ENCODE assay signal across 8 cellular contexts in the genomic region with DNA sequence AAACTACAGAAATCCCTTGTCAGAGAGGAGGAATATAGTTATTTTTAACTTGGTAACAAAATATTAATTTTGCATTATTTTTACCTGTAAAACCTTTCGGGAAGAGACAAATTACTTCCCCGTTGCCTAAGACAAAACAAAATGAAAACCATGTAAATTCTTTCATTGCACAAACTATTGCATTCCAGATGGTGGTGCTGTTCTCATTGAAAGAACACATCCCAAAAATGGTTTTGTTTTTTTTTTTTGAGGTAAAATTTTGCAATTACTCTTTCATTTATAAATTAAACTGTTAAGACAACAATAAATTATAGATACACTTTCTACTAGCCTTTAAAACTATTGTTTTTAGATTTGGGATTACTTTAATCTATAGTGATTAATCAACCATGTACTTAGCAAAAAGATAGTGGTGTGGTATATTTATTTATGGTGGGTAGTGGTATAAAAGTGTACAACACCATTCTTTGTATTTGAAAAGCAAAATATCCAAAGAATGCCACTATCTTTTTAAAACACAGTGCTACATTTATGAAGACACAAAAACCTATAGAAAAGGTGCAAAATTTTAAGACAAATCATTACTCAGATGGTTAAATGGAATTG.
A peak's percentile ranks its signal among the peaks of the same experiment; 100 is the strongest.
DNase-seq lines count a peak whose midpoint lies in the region; ATAC-seq and TF ChIP-seq lines count a peak whose summit lies in the region.

No MANE protein-coding gene starts in this region.

- peaks cover 8% of the 10 kb centered on the region for H3K36me3 Mint-ChIP-seq in activated CD8-positive, alpha-beta T cell treated with anti-CD3 and anti-CD28 coated beads for 36 hours (ENCODE audit: low read depth)
- H3K36me3 Mint-ChIP-seq in activated CD8-positive, alpha-beta T cell treated with anti-CD3 and anti-CD28 coated beads, Interleukin-2, amount 10 ng/mL, durations not matched to agents 7 days and 5 days (ENCODE audit: low read depth): peaks cover 10% of the 10 kb centered on the region
- H3K36me3 Mint-ChIP-seq in neural crest cell (ENCODE audit: low read depth): peaks cover 10% of the 10 kb centered on the region
- peaks cover 9% of the 10 kb centered on the region for H3K36me3 Mint-ChIP-seq in activated naive CD8-positive, alpha-beta T cell treated with anti-CD3 and anti-CD28 coated beads, Interleukin-2, amount 50 U/mL, for 24 hours (ENCODE audit: low read depth)
- no peaks in the 10 kb centered on the region for H3K36me3 Mint-ChIP-seq in activated T-helper 1 cell treated with anti-CD3 and anti-CD28 coated beads, Interleukin-12 subunit alpha, Interleukin-12 subunit beta, Interleukin-2, Interleukin-4 antibody, amounts not matched to agents 30 ng/mL and 10 ng/mL and 1 ng/mL, durations not matched to agents 14 hours and 24 hours and 36 hours (ENCODE audit: low read depth)

- peak; percentile 85 for TF ChIP-seq CTCF in activated CD8-positive, alpha-beta T cell treated with anti-CD3 and anti-CD28 coated beads for 36 hours (IDR thresholded peaks at IDR 0.05)
- peak; percentile 82 for TF ChIP-seq CTCF in neural crest cell (conservative IDR thresholded peaks at IDR 0.05)

- peaks cover 15% of the 10 kb centered on the region for H3K4me1 Mint-ChIP-seq in activated CD8-positive, alpha-beta T cell treated with anti-CD3 and anti-CD28 coated beads for 36 hours (ENCODE audit: low read depth)
- peaks cover 9% of the 10 kb centered on the region for H3K4me1 Mint-ChIP-seq in activated CD8-positive, alpha-beta T cell treated with anti-CD3 and anti-CD28 coated beads, Interleukin-2, amount 10 ng/mL, durations not matched to agents 7 days and 5 days (ENCODE audit: low read depth)
- H3K4me1 Mint-ChIP-seq in neural crest cell: peaks cover 19% of the 10 kb centered on the region
- H3K4me1 Mint-ChIP-seq in activated naive CD8-positive, alpha-beta T cell treated with anti-CD3 and anti-CD28 coated beads, Interleukin-2, amount 50 U/mL, for 24 hours: peaks cover 8% of the 10 kb centered on the region
- no peaks in the 10 kb centered on the region for H3K4me1 Mint-ChIP-seq in activated T-helper 1 cell treated with anti-CD3 and anti-CD28 coated beads, Interleukin-12 subunit alpha, Interleukin-12 subunit beta, Interleukin-2, Interleukin-4 antibody, amounts not matched to agents 30 ng/mL and 10 ng/mL and 1 ng/mL, durations not matched to agents 14 hours and 24 hours and 36 hours (ENCODE audit: low read depth)

- CTCF ChIA-PET in activated CD8-positive, alpha-beta T cell treated with anti-CD3 and anti-CD28 coated beads for 36 hours (lab: Charles Lee): interaction anchor here (0.7 to 3.4 kb wide), 12 partner anchors 15 to 831 kb away, joined by 3 to 22 read pairs (median 4); no protein-coding TSS in a partner anchor
- CTCF ChIA-PET in activated CD8-positive, alpha-beta T cell treated with anti-CD3 and anti-CD28 coated beads, Interleukin-2, amount 10 ng/mL, durations not matched to agents 7 days and 5 days (lab: Charles Lee): interaction anchor here (0.6 to 2.0 kb wide), 7 partner anchors 46 to 866 kb away, joined by 3 to 10 read pairs (median 3); no protein-coding TSS in a partner anchor

- H3K4me3 Mint-ChIP-seq in activated CD8-positive, alpha-beta T cell treated with anti-CD3 and anti-CD28 coated beads for 36 hours: no peak overlapping the region
- no peak overlapping the region for H3K4me3 Mint-ChIP-seq in activated CD8-positive, alpha-beta T cell treated with anti-CD3 and anti-CD28 coated beads, Interleukin-2, amount 10 ng/mL, durations not matched to agents 7 days and 5 days
- no peak overlapping the region for H3K4me3 Mint-ChIP-seq in neural crest cell
- no peak overlapping the region for H3K4me3 Mint-ChIP-seq in activated naive CD8-positive, alpha-beta T cell treated with anti-CD3 and anti-CD28 coated beads, Interleukin-2, amount 50 U/mL, for 24 hours
- H3K4me3 Mint-ChIP-seq in activated T-helper 1 cell treated with anti-CD3 and anti-CD28 coated beads, Interleukin-12 subunit alpha, Interleukin-12 subunit beta, Interleukin-2, Interleukin-4 antibody, amounts not matched to agents 30 ng/mL and 10 ng/mL and 1 ng/mL, durations not matched to agents 14 hours and 24 hours and 36 hours: no peak overlapping the region

- intact Hi-C loops in activated CD8-positive, alpha-beta T cell treated with anti-CD3 and anti-CD28 coated beads for 36 hours (cut with micrococcal nuclease): no loop called here
- intact Hi-C loops in head of caudate nucleus (cut with DNase I): loop anchor here (5.0 to 10.0 kb wide), 2 partner anchors 159 to 229 kb away; a partner anchor contains a TSS
- intact Hi-C loops in activated T-helper 1 cell treated with anti-CD3 and anti-CD28 coated beads, Interleukin-12 subunit alpha, Interleukin-12 subunit beta, Interleukin-2, Interleukin-4 antibody, amounts not matched to agents 30 ng/mL and 10 ng/mL and 1 ng/mL, durations not matched to agents 14 hours and 24 hours and 36 hours (cut with micrococcal nuclease): loop anchor here (1.0 to 10.0 kb wide), 6 partner anchors 114 to 831 kb away; a partner anchor contains a TSS

- peak; percentile 39 for ATAC-seq in activated CD8-positive, alpha-beta T cell treated with anti-CD3 and anti-CD28 coated beads for 36 hours
- ATAC-seq in activated CD8-positive, alpha-beta T cell treated with anti-CD3 and anti-CD28 coated beads, Interleukin-2, amount 10 ng/mL, durations not matched to agents 7 days and 5 days: no peak
- no peak for ATAC-seq in activated naive CD8-positive, alpha-beta T cell treated with anti-CD3 and anti-CD28 coated beads, Interleukin-2, amount 50 U/mL, for 24 hours

- POLR2A ChIA-PET in activated CD8-positive, alpha-beta T cell treated with anti-CD3 and anti-CD28 coated beads for 36 hours (lab: Charles Lee): interaction anchor here (0.8 to 1.8 kb wide), 2 partner anchors 26 to 116 kb away, joined by 3 to 5 read pairs; a partner anchor contains a TSS
- POLR2A ChIA-PET in activated CD8-positive, alpha-beta T cell treated with anti-CD3 and anti-CD28 coated beads, Interleukin-2, amount 10 ng/mL, durations not matched to agents 7 days and 5 days (lab: Charles Lee): no interaction called here

- H3K27ac Mint-ChIP-seq in activated CD8-positive, alpha-beta T cell treated with anti-CD3 and anti-CD28 coated beads for 36 hours: no peak overlapping the region
- H3K27ac Mint-ChIP-seq in activated CD8-positive, alpha-beta T cell treated with anti-CD3 and anti-CD28 coated beads, Interleukin-2, amount 10 ng/mL, durations not matched to agents 7 days and 5 days: no peak overlapping the region
- no peak overlapping the region for H3K27ac Mint-ChIP-seq in neural crest cell (ENCODE audit: unreplicated experiment)
- no peak overlapping the region for H3K27ac Mint-ChIP-seq in activated naive CD8-positive, alpha-beta T cell treated with anti-CD3 and anti-CD28 coated beads, Interleukin-2, amount 50 U/mL, for 24 hours
- no peak overlapping the region for H3K27ac Mint-ChIP-seq in activated T-helper 1 cell treated with anti-CD3 and anti-CD28 coated beads, Interleukin-12 subunit alpha, Interleukin-12 subunit beta, Interleukin-2, Interleukin-4 antibody, amounts not matched to agents 30 ng/mL and 10 ng/mL and 1 ng/mL, durations not matched to agents 14 hours and 24 hours and 36 hours

- peaks cover 9% of the 10 kb centered on the region for H3K9me3 Mint-ChIP-seq in activated CD8-positive, alpha-beta T cell treated with anti-CD3 and anti-CD28 coated beads for 36 hours
- H3K9me3 Mint-ChIP-seq in activated CD8-positive, alpha-beta T cell treated with anti-CD3 and anti-CD28 coated beads, Interleukin-2, amount 10 ng/mL, durations not matched to agents 7 days and 5 days (ENCODE audit: insufficient read depth): peaks cover 16% of the 10 kb centered on the region
- H3K9me3 Mint-ChIP-seq in neural crest cell: peaks cover 11% of the 10 kb centered on the region
- H3K9me3 Mint-ChIP-seq in activated naive CD8-positive, alpha-beta T cell treated with anti-CD3 and anti-CD28 coated beads, Interleukin-2, amount 50 U/mL, for 24 hours: peaks cover 13% of the 10 kb centered on the region
- H3K9me3 Mint-ChIP-seq in activated T-helper 1 cell treated with anti-CD3 and anti-CD28 coated beads, Interleukin-12 subunit alpha, Interleukin-12 subunit beta, Interleukin-2, Interleukin-4 antibody, amounts not matched to agents 30 ng/mL and 10 ng/mL and 1 ng/mL, durations not matched to agents 14 hours and 24 hours and 36 hours: peaks cover 11% of the 10 kb centered on the region

- peaks cover 1% of the 10 kb centered on the region for H3K27me3 Mint-ChIP-seq in activated CD8-positive, alpha-beta T cell treated with anti-CD3 and anti-CD28 coated beads for 36 hours
- H3K27me3 Mint-ChIP-seq in activated CD8-positive, alpha-beta T cell treated with anti-CD3 and anti-CD28 coated beads, Interleukin-2, amount 10 ng/mL, durations not matched to agents 7 days and 5 days (ENCODE audit: low read depth): peaks cover 4% of the 10 kb centered on the region
- no peaks in the 10 kb centered on the region for H3K27me3 Mint-ChIP-seq in neural crest cell (ENCODE audit: low read depth)
- peaks cover 3% of the 10 kb centered on the region for H3K27me3 Mint-ChIP-seq in activated naive CD8-positive, alpha-beta T cell treated with anti-CD3 and anti-CD28 coated beads, Interleukin-2, amount 50 U/mL, for 24 hours
- peaks cover 6% of the 10 kb centered on the region for H3K27me3 Mint-ChIP-seq in activated T-helper 1 cell treated with anti-CD3 and anti-CD28 coated beads, Interleukin-12 subunit alpha, Interleukin-12 subunit beta, Interleukin-2, Interleukin-4 antibody, amounts not matched to agents 30 ng/mL and 10 ng/mL and 1 ng/mL, durations not matched to agents 14 hours and 24 hours and 36 hours (ENCODE audit: insufficient read depth)

- no peak for DNase-seq in activated CD8-positive, alpha-beta T cell treated with anti-CD3 and anti-CD28 coated beads for 36 hours
- no peak for DNase-seq in activated CD8-positive, alpha-beta T cell treated with anti-CD3 and anti-CD28 coated beads, Interleukin-2, amount 10 ng/mL, durations not matched to agents 7 days and 5 days
- DNase-seq in NCI-H460 (ENCODE audit: extremely low read depth, low read depth) (peak; percentile 21), dedifferentiated amniotic fluid mesenchymal stem cell (ENCODE audit: extremely low spot score) (peak; percentile 60), neural crest cell (ENCODE audit: low read depth, low spot score) (no peak), head of caudate nucleus (no peak)
- DNase-seq in activated naive CD8-positive, alpha-beta T cell treated with anti-CD3 and anti-CD28 coated beads, Interleukin-2, amount 50 U/mL, for 24 hours: no peak
- DNase-seq in activated T-helper 1 cell treated with anti-CD3 and anti-CD28 coated beads, Interleukin-12 subunit alpha, Interleukin-12 subunit beta, Interleukin-2, Interleukin-4 antibody, amounts not matched to agents 30 ng/mL and 10 ng/mL and 1 ng/mL, durations not matched to agents 14 hours and 24 hours and 36 hours (ENCODE audit: low spot score): no peak

Comparison
In these comparisons a context has a peak if more than half of its experiments do, and no peak if none do; other contexts are left out.
1. DNase-seq: peak in NCI-H460 (single experiment) and dedifferentiated amniotic fluid mesenchymal stem cell (single experiment); none in activated CD8-positive, alpha-beta T cell treated with anti-CD3 and anti-CD28 coated beads for 36 hours (single experiment), activated CD8-positive, alpha-beta T cell treated with anti-CD3 and anti-CD28 coated beads, Interleukin-2, amount 10 ng/mL, durations not matched to agents 7 days and 5 days (single experiment), neural crest cell (single experiment), head of caudate nucleus (0 of 42), activated naive CD8-positive, alpha-beta T cell treated with anti-CD3 and anti-CD28 coated beads, Interleukin-2, amount 50 U/mL, for 24 hours (single experiment) and activated T-helper 1 cell treated with anti-CD3 and anti-CD28 coated beads, Interleukin-12 subunit alpha, Interleukin-12 subunit beta, Interleukin-2, Interleukin-4 antibody, amounts not matched to agents 30 ng/mL and 10 ng/mL and 1 ng/mL, durations not matched to agents 14 hours and 24 hours and 36 hours (single experiment).